Comparison of ENCODE assay signal across 26 cellular contexts in the genomic region with DNA sequence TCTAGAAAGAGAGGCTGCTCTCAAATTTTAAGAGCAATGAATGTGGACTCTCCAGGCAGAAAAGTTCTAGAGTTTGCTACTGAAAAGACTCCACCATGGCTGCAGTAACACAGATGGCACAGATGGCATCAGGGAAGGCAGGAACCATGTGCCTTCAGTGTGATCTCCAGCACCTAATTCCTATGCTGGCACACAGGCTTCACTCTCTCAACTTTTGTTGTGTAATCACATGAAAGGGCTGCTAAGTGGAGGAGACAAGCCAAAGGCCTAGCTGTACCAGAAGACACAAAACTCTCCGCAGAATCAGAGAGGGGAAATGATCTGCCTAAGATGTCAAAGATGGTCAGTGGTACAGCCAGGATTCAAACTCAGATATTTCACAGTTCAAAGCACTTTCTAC.
"Had no signal": no experiment of that assay in that cellular context is flagged by ENCODE, and none has a peak within 500 bp of the region (broad histone marks: within the 10 kb centered on the region; RNA-seq: fewer than 3 reads in every experiment).

No MANE protein-coding gene starts in this region.

- H3K9me3 ChIP-seq: adrenal gland, right atrium auricular region, stomach, tibial artery, upper lobe of right lung had no signal

- DNase-seq: activated CD4-positive, alpha-beta T cell treated with anti-CD3 and anti-CD28 coated beads for 36 hours; activated CD4-positive, CD25-positive, alpha-beta regulatory T cell; activated CD8-positive, alpha-beta memory T cell treated with anti-CD3 and anti-CD28 coated beads, Interleukin-2, amount 10 ng/mL, durations not matched to agents 7 days and 5 days; activated CD8-positive, alpha-beta T cell treated with anti-CD3 and anti-CD28 coated beads, Interleukin-2, amount 10 ng/mL, durations not matched to agents 7 days and 5 days; activated effector memory CD4-positive, alpha-beta T cell treated with Interleukin-2 at 50 U/mL for 16 hours; activated naive CD4-positive, alpha-beta T cell treated with Interleukin-2 at 50 U/mL for 16 hours; adrenal gland; aorta; effector memory CD8-positive, alpha-beta T cell; foreskin melanocyte; naive thymus-derived CD4-positive, alpha-beta T cell; nucleus accumbens; stimulated activated CD4-positive, alpha-beta T cell treated with anti-CD3 and anti-CD28 coated beads, Interleukin-15, amount 100 ng/mL, for 24 hours; stimulated activated CD4-positive, alpha-beta T cell treated with anti-CD3 and anti-CD28 coated beads, Interleukin-2, amount 100 ng/mL, for 24 hours; stimulated activated naive B cell treated with anti-CD40 and anti-IgM and Interleukin-4, amounts not matched to agents 10 μg/mL and 1 μg/mL and 100 μg/mL, for 72 hours; stomach; tibial artery; upper lobe of right lung had no signal

- H3K4me3 ChIP-seq: adrenal gland, cardiac muscle cell, coronary artery, right atrium auricular region, stomach, tibial artery, upper lobe of right lung had no signal

- H3K27me3 Mint-ChIP-seq: activated CD4-positive, alpha-beta T cell treated with anti-CD3 and anti-CD28 coated beads for 36 hours; activated CD8-positive, alpha-beta memory T cell treated with anti-CD3 and anti-CD28 coated beads, Interleukin-2, amount 10 ng/mL, durations not matched to agents 7 days and 5 days; activated naive CD8-positive, alpha-beta T cell; brain; effector memory CD8-positive, alpha-beta T cell; naive thymus-derived CD4-positive, alpha-beta T cell; stimulated activated naive B cell treated with anti-CD40 and anti-IgM and Interleukin-4, amounts not matched to agents 10 μg/mL and 1 μg/mL and 100 μg/mL, for 72 hours had no signal

- H3K27ac Mint-ChIP-seq: activated CD4-positive, alpha-beta T cell treated with anti-CD3 and anti-CD28 coated beads for 36 hours; activated CD8-positive, alpha-beta memory T cell treated with anti-CD3 and anti-CD28 coated beads, Interleukin-2, amount 10 ng/mL, durations not matched to agents 7 days and 5 days; activated CD8-positive, alpha-beta T cell treated with anti-CD3 and anti-CD28 coated beads, Interleukin-2, amount 10 ng/mL, durations not matched to agents 7 days and 5 days; activated naive CD8-positive, alpha-beta T cell; effector memory CD8-positive, alpha-beta T cell; stimulated activated naive B cell treated with anti-CD40 and anti-IgM and Interleukin-4, amounts not matched to agents 10 μg/mL and 1 μg/mL and 100 μg/mL, for 72 hours had no signal

- H3K4me3 Mint-ChIP-seq: activated CD4-positive, alpha-beta T cell treated with anti-CD3 and anti-CD28 coated beads for 36 hours; activated CD8-positive, alpha-beta memory T cell treated with anti-CD3 and anti-CD28 coated beads, Interleukin-2, amount 10 ng/mL, durations not matched to agents 7 days and 5 days; activated CD8-positive, alpha-beta T cell treated with anti-CD3 and anti-CD28 coated beads, Interleukin-2, amount 10 ng/mL, durations not matched to agents 7 days and 5 days; activated naive CD8-positive, alpha-beta T cell; brain; effector memory CD8-positive, alpha-beta T cell; mesothelial cell of epicardium; naive thymus-derived CD4-positive, alpha-beta T cell; stimulated activated naive B cell treated with anti-CD40 and anti-IgM and Interleukin-4, amounts not matched to agents 10 μg/mL and 1 μg/mL and 100 μg/mL, for 72 hours had no signal

- H3K36me3 ChIP-seq: right atrium auricular region had no signal

- H3K9ac ChIP-seq: parathyroid adenoma had no signal

- H3K27ac ChIP-seq: adrenal gland, cardiac muscle cell, coronary artery, parathyroid adenoma, right atrium auricular region, stomach, tibial artery, upper lobe of right lung had no signal

- H3K9me3 Mint-ChIP-seq: brain; effector memory CD8-positive, alpha-beta T cell; mesothelial cell of epicardium; naive thymus-derived CD4-positive, alpha-beta T cell; stimulated activated naive B cell treated with anti-CD40 and anti-IgM and Interleukin-4, amounts not matched to agents 10 μg/mL and 1 μg/mL and 100 μg/mL, for 72 hours had no signal

- H3K27me3 ChIP-seq: adrenal gland, cardiac muscle cell, right atrium auricular region, stomach, tibial artery, upper lobe of right lung had no signal

- H3K4me1 Mint-ChIP-seq: activated CD4-positive, alpha-beta T cell treated with anti-CD3 and anti-CD28 coated beads for 36 hours; activated CD8-positive, alpha-beta memory T cell treated with anti-CD3 and anti-CD28 coated beads, Interleukin-2, amount 10 ng/mL, durations not matched to agents 7 days and 5 days had no signal

- H2AFZ ChIP-seq: parathyroid adenoma had no signal

- ATAC-seq: activated CD4-positive, alpha-beta T cell treated with anti-CD3 and anti-CD28 coated beads for 36 hours; activated CD8-positive, alpha-beta memory T cell treated with anti-CD3 and anti-CD28 coated beads, Interleukin-2, amount 10 ng/mL, durations not matched to agents 7 days and 5 days; activated CD8-positive, alpha-beta T cell treated with anti-CD3 and anti-CD28 coated beads, Interleukin-2, amount 10 ng/mL, durations not matched to agents 7 days and 5 days; effector memory CD8-positive, alpha-beta T cell; esophagus mucosa; naive thymus-derived CD4-positive, alpha-beta T cell; stimulated activated naive B cell treated with anti-CD40 and anti-IgM and Interleukin-4, amounts not matched to agents 10 μg/mL and 1 μg/mL and 100 μg/mL, for 72 hours; upper lobe of right lung had no signal
